In the genomic region with DNA sequence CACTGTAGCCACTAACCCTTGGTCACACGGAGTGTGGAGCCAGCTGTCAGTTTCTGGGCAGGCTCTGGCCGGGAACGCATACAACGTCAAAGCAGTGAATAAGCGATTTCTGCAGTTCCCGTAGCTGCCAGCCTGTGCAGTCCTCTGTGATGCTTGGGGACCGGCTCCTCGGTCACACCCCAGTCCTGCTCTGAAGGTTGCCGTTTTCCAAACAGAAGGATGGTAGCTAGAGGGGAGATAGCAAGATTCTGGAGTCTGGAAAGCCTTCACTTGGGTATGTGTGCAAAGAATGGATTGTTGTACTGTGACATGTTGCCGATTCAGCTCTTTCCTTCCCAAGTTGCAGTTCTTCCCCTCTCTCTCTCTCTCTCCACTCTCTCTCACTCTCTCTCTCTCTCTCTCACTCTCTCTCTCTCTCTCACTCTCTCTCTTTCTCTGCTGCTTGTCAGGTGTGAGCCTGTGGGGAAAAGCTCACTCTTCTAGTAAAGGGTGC, we compare ENCODE assay signal across 1 cellular context.
TF ChIP-seq lines count a peak whose summit lies in the region.

No MANE protein-coding gene starts in this region.

TF ChIP-seq in GM23338, 12 proteins besides CTCF, POLR2A, EP300 and RAD21 (continued from another document):
- TF ChIP-seq, protein P1, sequence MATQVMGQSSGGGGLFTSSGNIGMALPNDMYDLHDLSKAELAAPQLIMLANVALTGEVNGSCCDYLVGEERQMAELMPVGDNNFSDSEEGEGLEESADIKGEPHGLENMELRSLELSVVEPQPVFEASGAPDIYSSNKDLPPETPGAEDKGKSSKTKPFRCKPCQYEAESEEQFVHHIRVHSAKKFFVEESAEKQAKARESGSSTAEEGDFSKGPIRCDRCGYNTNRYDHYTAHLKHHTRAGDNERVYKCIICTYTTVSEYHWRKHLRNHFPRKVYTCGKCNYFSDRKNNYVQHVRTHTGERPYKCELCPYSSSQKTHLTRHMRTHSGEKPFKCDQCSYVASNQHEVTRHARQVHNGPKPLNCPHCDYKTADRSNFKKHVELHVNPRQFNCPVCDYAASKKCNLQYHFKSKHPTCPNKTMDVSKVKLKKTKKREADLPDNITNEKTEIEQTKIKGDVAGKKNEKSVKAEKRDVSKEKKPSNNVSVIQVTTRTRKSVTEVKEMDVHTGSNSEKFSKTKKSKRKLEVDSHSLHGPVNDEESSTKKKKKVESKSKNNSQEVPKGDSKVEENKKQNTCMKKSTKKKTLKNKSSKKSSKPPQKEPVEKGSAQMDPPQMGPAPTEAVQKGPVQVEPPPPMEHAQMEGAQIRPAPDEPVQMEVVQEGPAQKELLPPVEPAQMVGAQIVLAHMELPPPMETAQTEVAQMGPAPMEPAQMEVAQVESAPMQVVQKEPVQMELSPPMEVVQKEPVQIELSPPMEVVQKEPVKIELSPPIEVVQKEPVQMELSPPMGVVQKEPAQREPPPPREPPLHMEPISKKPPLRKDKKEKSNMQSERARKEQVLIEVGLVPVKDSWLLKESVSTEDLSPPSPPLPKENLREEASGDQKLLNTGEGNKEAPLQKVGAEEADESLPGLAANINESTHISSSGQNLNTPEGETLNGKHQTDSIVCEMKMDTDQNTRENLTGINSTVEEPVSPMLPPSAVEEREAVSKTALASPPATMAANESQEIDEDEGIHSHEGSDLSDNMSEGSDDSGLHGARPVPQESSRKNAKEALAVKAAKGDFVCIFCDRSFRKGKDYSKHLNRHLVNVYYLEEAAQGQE (IDR thresholded peaks at IDR 0.05; ENCODE audit: unreplicated experiment) = no peak
- TF ChIP-seq ZNF331 (CRISPR knock-in tag; IDR thresholded peaks at IDR 0.05; ENCODE audit: low read depth) (no peak), POLR2AphosphoS5 (IDR thresholded peaks at IDR 0.05; ENCODE audit: low read depth) (no peak), NANOG (IDR thresholded peaks at IDR 0.05; ENCODE audit: borderline replicate concordance) (no peak)
- TF ChIP-seq, protein P2, sequence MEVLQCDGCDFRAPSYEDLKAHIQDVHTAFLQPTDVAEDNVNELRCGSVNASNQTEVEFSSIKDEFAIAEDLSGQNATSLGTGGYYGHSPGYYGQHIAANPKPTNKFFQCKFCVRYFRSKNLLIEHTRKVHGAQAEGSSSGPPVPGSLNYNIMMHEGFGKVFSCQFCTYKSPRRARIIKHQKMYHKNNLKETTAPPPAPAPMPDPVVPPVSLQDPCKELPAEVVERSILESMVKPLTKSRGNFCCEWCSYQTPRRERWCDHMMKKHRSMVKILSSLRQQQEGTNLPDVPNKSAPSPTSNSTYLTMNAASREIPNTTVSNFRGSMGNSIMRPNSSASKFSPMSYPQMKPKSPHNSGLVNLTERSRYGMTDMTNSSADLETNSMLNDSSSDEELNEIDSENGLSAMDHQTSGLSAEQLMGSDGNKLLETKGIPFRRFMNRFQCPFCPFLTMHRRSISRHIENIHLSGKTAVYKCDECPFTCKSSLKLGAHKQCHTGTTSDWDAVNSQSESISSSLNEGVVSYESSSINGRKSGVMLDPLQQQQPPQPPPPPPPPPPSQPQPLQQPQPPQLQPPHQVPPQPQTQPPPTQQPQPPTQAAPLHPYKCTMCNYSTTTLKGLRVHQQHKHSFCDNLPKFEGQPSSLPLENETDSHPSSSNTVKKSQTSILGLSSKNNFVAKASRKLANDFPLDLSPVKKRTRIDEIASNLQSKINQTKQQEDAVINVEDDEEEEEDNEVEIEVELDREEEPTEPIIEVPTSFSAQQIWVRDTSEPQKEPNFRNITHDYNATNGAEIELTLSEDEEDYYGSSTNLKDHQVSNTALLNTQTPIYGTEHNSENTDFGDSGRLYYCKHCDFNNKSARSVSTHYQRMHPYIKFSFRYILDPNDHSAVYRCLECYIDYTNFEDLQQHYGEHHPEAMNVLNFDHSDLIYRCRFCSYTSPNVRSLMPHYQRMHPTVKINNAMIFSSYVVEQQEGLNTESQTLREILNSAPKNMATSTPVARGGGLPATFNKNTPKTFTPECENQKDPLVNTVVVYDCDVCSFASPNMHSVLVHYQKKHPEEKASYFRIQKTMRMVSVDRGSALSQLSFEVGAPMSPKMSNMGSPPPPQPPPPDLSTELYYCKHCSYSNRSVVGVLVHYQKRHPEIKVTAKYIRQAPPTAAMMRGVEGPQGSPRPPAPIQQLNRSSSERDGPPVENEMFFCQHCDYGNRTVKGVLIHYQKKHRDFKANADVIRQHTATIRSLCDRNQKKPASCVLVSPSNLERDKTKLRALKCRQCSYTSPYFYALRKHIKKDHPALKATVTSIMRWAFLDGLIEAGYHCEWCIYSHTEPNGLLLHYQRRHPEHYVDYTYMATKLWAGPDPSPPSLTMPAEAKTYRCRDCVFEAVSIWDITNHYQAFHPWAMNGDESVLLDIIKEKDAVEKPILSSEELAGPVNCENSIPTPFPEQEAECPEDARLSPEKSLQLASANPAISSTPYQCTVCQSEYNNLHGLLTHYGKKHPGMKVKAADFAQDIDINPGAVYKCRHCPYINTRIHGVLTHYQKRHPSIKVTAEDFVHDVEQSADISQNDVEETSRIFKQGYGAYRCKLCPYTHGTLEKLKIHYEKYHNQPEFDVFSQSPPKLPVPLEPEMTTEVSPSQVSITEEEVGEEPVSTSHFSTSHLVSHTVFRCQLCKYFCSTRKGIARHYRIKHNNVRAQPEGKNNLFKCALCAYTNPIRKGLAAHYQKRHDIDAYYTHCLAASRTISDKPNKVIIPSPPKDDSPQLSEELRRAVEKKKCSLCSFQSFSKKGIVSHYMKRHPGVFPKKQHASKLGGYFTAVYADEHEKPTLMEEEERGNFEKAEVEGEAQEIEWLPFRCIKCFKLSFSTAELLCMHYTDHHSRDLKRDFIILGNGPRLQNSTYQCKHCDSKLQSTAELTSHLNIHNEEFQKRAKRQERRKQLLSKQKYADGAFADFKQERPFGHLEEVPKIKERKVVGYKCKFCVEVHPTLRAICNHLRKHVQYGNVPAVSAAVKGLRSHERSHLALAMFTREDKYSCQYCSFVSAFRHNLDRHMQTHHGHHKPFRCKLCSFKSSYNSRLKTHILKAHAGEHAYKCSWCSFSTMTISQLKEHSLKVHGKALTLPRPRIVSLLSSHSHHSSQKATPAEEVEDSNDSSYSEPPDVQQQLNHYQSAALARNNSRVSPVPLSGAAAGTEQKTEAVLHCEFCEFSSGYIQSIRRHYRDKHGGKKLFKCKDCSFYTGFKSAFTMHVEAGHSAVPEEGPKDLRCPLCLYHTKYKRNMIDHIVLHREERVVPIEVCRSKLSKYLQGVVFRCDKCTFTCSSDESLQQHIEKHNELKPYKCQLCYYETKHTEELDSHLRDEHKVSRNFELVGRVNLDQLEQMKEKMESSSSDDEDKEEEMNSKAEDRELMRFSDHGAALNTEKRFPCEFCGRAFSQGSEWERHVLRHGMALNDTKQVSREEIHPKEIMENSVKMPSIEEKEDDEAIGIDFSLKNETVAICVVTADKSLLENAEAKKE (CRISPR knock-in tag; IDR thresholded peaks at IDR 0.05) = no peak
